In genomic region chr9:127119319-127119709, GRCh38 we compare ENCODE assay signal across 2 cellular contexts.
TF ChIP-seq lines count a peak whose summit lies in the region.

No MANE protein-coding gene starts in this region.

TF ChIP-seq in IMR-90, 13 proteins besides CTCF, POLR2A, EP300 and RAD21:
- no peak for TF ChIP-seq NFE2L2 (IDR thresholded peaks at IDR 0.05; ENCODE audit: low read depth, low read length)
- TF ChIP-seq BHLHE40 (IDR thresholded peaks at IDR 0.05; ENCODE audit: low read depth, low read length), result no peak
- TF ChIP-seq RCOR1 (IDR thresholded peaks at IDR 0.05; ENCODE audit: insufficient replicate concordance, low read length), result no peak
- no peak for TF ChIP-seq USF2 (IDR thresholded peaks at IDR 0.05; ENCODE audit: low read depth, low read length)
- TF ChIP-seq SMC3 (IDR thresholded peaks at IDR 0.05; ENCODE audit: low read depth, low read length), result no peak
- no peak for TF ChIP-seq MAZ (IDR thresholded peaks at IDR 0.05; ENCODE audit: borderline replicate concordance, low read depth, low read length)
- no peak for TF ChIP-seq RFX5 (IDR thresholded peaks at IDR 0.05; ENCODE audit: low read depth, low read length)
- no peak for TF ChIP-seq MXI1 (IDR thresholded peaks at IDR 0.05; ENCODE audit: borderline replicate concordance, low read depth, low read length)
- TF ChIP-seq CEBPB (IDR thresholded peaks at IDR 0.05; ENCODE audit: low read depth, low read length), result no peak
- TF ChIP-seq CHD1 (IDR thresholded peaks at IDR 0.05; ENCODE audit: low read depth, low read length), result no peak
- no peak for TF ChIP-seq MAFK (IDR thresholded peaks at IDR 0.05; ENCODE audit: low read depth, low read length)
- TF ChIP-seq FOS (IDR thresholded peaks at IDR 0.05; ENCODE audit: low read depth, low read length), result no peak
- no peak for TF ChIP-seq ELK1 (IDR thresholded peaks at IDR 0.05; ENCODE audit: borderline replicate concordance, low read depth, low read length)

TF ChIP-seq in K562, 482 proteins besides CTCF, POLR2A, EP300 and RAD21:
- no peak for TF ChIP-seq ZC3H11A (IDR thresholded peaks at IDR 0.05; ENCODE audit: low read depth, low read length)
- TF ChIP-seq FIP1L1 (IDR thresholded peaks at IDR 0.05; ENCODE audit: low read depth, low read length, poor library complexity, severe bottlenecking), result no peak
- peak; percentile 71; the same call in 1 of the 2 replicates for TF ChIP-seq ADNP (tag; IDR thresholded peaks at IDR 0.05)
- TF ChIP-seq ESRRA (IDR thresholded peaks at IDR 0.05; ENCODE audit: borderline replicate concordance, low read depth), result peak; percentile 53; the same call in 1 of the 2 replicates
- TF ChIP-seq BCOR (IDR thresholded peaks at IDR 0.05), result peak; percentile 78
- TF ChIP-seq KDM1A (IDR thresholded peaks at IDR 0.05), result peak; percentile 30 to 44; a peak in 1 of 4 replicates
- peak; percentile 48; the same call in 1 of the 2 replicates for TF ChIP-seq HDAC2 (IDR thresholded peaks at IDR 0.05)
- TF ChIP-seq RBM25 (IDR thresholded peaks at IDR 0.05; ENCODE audit: low read depth, low read length, severe bottlenecking), result peak; percentile 78
- TF ChIP-seq ZBTB9 (CRISPR knock-in tag; IDR thresholded peaks at IDR 0.05), result no peak
TF ChIP-seq in K562: peak in this region for 6.
